27 cellular contexts compared by ENCODE assay signal in the genomic region with DNA sequence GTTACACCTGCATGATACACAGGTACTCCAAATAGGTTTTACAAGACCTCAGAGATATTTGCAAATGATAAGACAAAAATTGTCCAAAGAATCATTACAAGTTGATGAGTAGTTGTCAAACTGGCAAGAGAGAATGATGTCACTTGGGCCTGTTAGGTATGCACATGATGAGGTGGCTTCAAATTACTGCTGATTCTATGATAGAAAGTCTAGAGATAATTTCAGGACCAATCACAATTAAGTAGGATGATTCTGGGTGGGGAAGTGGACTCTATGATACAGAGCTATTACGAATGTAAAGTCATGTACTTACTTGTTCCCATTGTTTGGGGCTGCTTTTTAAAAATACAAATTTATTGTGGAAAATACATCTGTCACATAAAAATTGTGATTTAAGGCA. TPM values are rescaled to one million over a fixed set of nuclear protein-coding genes. Genes with fewer than 3 reads are reported as not detected.
DNase-seq lines count a peak whose midpoint lies in the region; ATAC-seq, FAIRE-seq and TF ChIP-seq lines count a peak whose summit lies in the region.
"Had no signal": no experiment of that assay in that cellular context is flagged by ENCODE, and none has a peak within 500 bp of the region (broad histone marks: within the 10 kb centered on the region; RNA-seq: fewer than 3 reads in every experiment).

No MANE protein-coding gene starts in this region.

- H3K27ac Mint-ChIP-seq in neural progenitor cell, result no peak overlapping the region
- H3K27ac Mint-ChIP-seq: CD14-positive monocyte; CD4-positive, alpha-beta T cell; CD8-positive, alpha-beta memory T cell; GM23338; H9 had no signal

- intact Hi-C loops in testis (cut with DNase I; ENCODE audit: low total_unique reads), result no loop called here

- TF ChIP-seq CTCF in RWPE2 (IDR thresholded peaks at IDR 0.05; ENCODE audit: poor library complexity, severe bottlenecking) (no peak), keratinocyte (optimal IDR thresholded peaks at IDR 0.05 in 1 of 3, IDR thresholded peaks at IDR 0.05 in 1 of 3, conservative IDR thresholded peaks at IDR 0.05 in 1 of 3; ENCODE audit: extremely low read depth in 1 of 3, insufficient read depth in 2 of 3, low read length in 3 of 3) (no peak), neural progenitor cell (IDR thresholded peaks at IDR 0.05) (no peak), testis (IDR thresholded peaks at IDR 0.05) (no peak)

- 89 to 93% methylated on average over 1 of the region's 1 CpG for WGBS in testis, 2 donors

- no peaks in the 10 kb centered on the region for H3K27me3 ChIP-seq in RWPE2 (ENCODE audit: insufficient read depth, poor library complexity, severe bottlenecking)
- H3K27me3 ChIP-seq in keratinocyte (ENCODE audit: control insufficient read depth, extremely low read depth, insufficient read depth, low read length), result no peaks in the 10 kb centered on the region
- no peaks in the 10 kb centered on the region for H3K27me3 ChIP-seq in neural progenitor cell
- no peaks in the 10 kb centered on the region for H3K27me3 ChIP-seq in testis
- H3K27me3 ChIP-seq: BE2C had no signal

- no peaks in the 10 kb centered on the region for H3K9me3 ChIP-seq in RWPE2 (ENCODE audit: severe bottlenecking)
- no peaks in the 10 kb centered on the region for H3K9me3 ChIP-seq in keratinocyte (ENCODE audit: control insufficient read depth, low read depth, low read length)
- H3K9me3 ChIP-seq in neural progenitor cell (ENCODE audit: low read depth), result peaks cover 14% of the 10 kb centered on the region
- H3K9me3 ChIP-seq in testis, result no peaks in the 10 kb centered on the region
- H3K9me3 ChIP-seq: A549, BE2C had no signal

- H3K4me3 ChIP-seq in RWPE2 (ENCODE audit: severe bottlenecking) (no peak overlapping the region), keratinocyte (ENCODE audit: control insufficient read depth in 2 of 3, extremely low read depth in 1 of 3, insufficient read depth in 2 of 3, low read depth in 1 of 3, low read length in 3 of 3) (no peak overlapping the region), neural progenitor cell (no peak overlapping the region), testis (no peak overlapping the region)
- H3K4me3 ChIP-seq: A549; BLaER1 treated with 17β-estradiol and CSF1 and Interleukin-3, amounts not matched to agents 10 nM and 100 nM; GM12878; GM23338 had no signal

- no peaks in the 10 kb centered on the region for H3K9me1 ChIP-seq in keratinocyte (ENCODE audit: control insufficient read depth, extremely low read depth, insufficient read depth, low read length)

- TF ChIP-seq POLR2A in testis (IDR thresholded peaks at IDR 0.05), result no peak

- dilution Hi-C loops in keratinocyte (cut with MboI; ENCODE audit: extremely low pct_ligation_motif_present, low sequenced_read_pairs), result no loop called here

- no peaks in the 10 kb centered on the region for H3K79me2 ChIP-seq in keratinocyte (ENCODE audit: control insufficient read depth, insufficient read depth, low read length)
- H3K79me2 ChIP-seq in neural progenitor cell (ENCODE audit: low read depth), result no peaks in the 10 kb centered on the region

- H3K4me2 ChIP-seq in keratinocyte (ENCODE audit: control insufficient read depth, extremely low read depth, insufficient read depth, low read depth, low read length) (no peak overlapping the region), neural progenitor cell (no peak overlapping the region)
- H3K4me2 ChIP-seq: A549; BLaER1 treated with 17β-estradiol and CSF1 and Interleukin-3, amounts not matched to agents 10 nM and 100 nM had no signal

- no peak overlapping the region for H2AFZ ChIP-seq in keratinocyte (ENCODE audit: control insufficient read depth, low read length)
- H2AFZ ChIP-seq in neural progenitor cell (replicated peaks), result no peak overlapping the region

- H3K4me1 Mint-ChIP-seq in neural progenitor cell, result no peaks in the 10 kb centered on the region
- H3K4me1 Mint-ChIP-seq: CD14-positive monocyte; CD8-positive, alpha-beta memory T cell had no signal

- peak; percentile 50; the same call in 2 of the 3 replicates for ATAC-seq in RWPE2 (ENCODE audit: low read depth)
- ATAC-seq: A549, GM12878, GM23338, HCT116 had no signal

- H3K4me3 Mint-ChIP-seq in neural progenitor cell, result no peak overlapping the region
- H3K4me3 Mint-ChIP-seq: CD14-positive monocyte; CD4-positive, alpha-beta T cell; CD8-positive, alpha-beta memory T cell; GM23338; H9 had no signal

- DNase-seq in HPDE6-E6E7 (ENCODE audit: extremely low spot score) (peak; percentile 36), RWPE2 (ENCODE audit: low spot score) (no peak), epithelial cell of prostate (ENCODE audit: low read depth, low spot score) (peak; percentile 49), keratinocyte (ENCODE audit: low read depth, low spot score) (no peak), neural progenitor cell (ENCODE audit: low spot score) (no peak), testis (no peak), nucleus accumbens (lab: John Stamatoyannopoulos, UW) (no peak)
- DNase-seq: 8988T; ACHN; AML-193; BE2C; CD4-positive, alpha-beta T cell; CD8-positive, alpha-beta memory T cell; DMS 273 treated with DMSO at 0.1 percent for 48 hours; DMS79; EL; GDM1; H9 had no signal

- H4K20me1 ChIP-seq in keratinocyte (ENCODE audit: control insufficient read depth, extremely low read depth, insufficient read depth, low read length), result no peaks in the 10 kb centered on the region
- no peaks in the 10 kb centered on the region for H4K20me1 ChIP-seq in neural progenitor cell (ENCODE audit: low read depth)
- H4K20me1 ChIP-seq: BLaER1 treated with 17β-estradiol and CSF1 and Interleukin-3, amounts not matched to agents 10 nM and 100 nM had no signal

- H3K4me1 ChIP-seq in RWPE2 (ENCODE audit: insufficient read depth, poor library complexity, severe bottlenecking) (peaks cover 13% of the 10 kb centered on the region), keratinocyte (ENCODE audit: control insufficient read depth, extremely low read depth, insufficient read depth, low read length) (peaks cover 15% of the 10 kb centered on the region), neural progenitor cell (no peaks in the 10 kb centered on the region), testis (no peaks in the 10 kb centered on the region)
- H3K4me1 ChIP-seq: A549, BE2C had no signal

- no peaks in the 10 kb centered on the region for H3K36me3 ChIP-seq in RWPE2 (ENCODE audit: low read depth)
- no peaks in the 10 kb centered on the region for H3K36me3 ChIP-seq in keratinocyte (ENCODE audit: control insufficient read depth in 2 of 2, extremely low read depth in 1 of 2, insufficient read depth in 2 of 2, low read length in 2 of 2)
- no peaks in the 10 kb centered on the region for H3K36me3 ChIP-seq in neural progenitor cell
- H3K36me3 ChIP-seq in testis (ENCODE audit: low read depth, missing control alignments), result no peaks in the 10 kb centered on the region
- H3K36me3 ChIP-seq: BE2C; BLaER1 treated with 17β-estradiol and CSF1 and Interleukin-3, amounts not matched to agents 10 nM and 100 nM had no signal

- H3K27ac ChIP-seq in RWPE2 (ENCODE audit: poor library complexity, severe bottlenecking), result no peak overlapping the region
- peak overlapping the region; percentile 31 for H3K27ac ChIP-seq in epithelial cell of prostate
- no peak overlapping the region for H3K27ac ChIP-seq in keratinocyte (ENCODE audit: control insufficient read depth, insufficient read depth, low read length)
- H3K27ac ChIP-seq in neural progenitor cell, result no peak overlapping the region
- no peak overlapping the region for H3K27ac ChIP-seq in testis
- H3K27ac ChIP-seq: A549; BLaER1 treated with 17β-estradiol and CSF1 and Interleukin-3, amounts not matched to agents 10 nM and 100 nM had no signal

- H3F3A ChIP-seq in neural progenitor cell (ENCODE audit: low read depth), result no peaks in the 10 kb centered on the region

- H3K9ac ChIP-seq in keratinocyte (ENCODE audit: control insufficient read depth, extremely low read depth, insufficient read depth, low read length) (no peak overlapping the region), neural progenitor cell (no peak overlapping the region)
- H3K9ac ChIP-seq: BLaER1 treated with 17β-estradiol and CSF1 and Interleukin-3, amounts not matched to agents 10 nM and 100 nM had no signal

- FAIRE-seq in keratinocyte (lab: Jason Lieb, UNC), result peak; percentile 49
- FAIRE-seq: A549, D721Med, GM12878, GM18507 had no signal

- no peaks in the 10 kb centered on the region for H3K9me3 Mint-ChIP-seq in neural progenitor cell
- H3K9me3 Mint-ChIP-seq: CD4-positive, alpha-beta T cell had no signal

- peaks cover 2% of the 10 kb centered on the region for H3K27me3 Mint-ChIP-seq in neural progenitor cell (ENCODE audit: insufficient read depth, low read depth)

- no peaks in the 10 kb centered on the region for H3K36me3 Mint-ChIP-seq in neural progenitor cell
- H3K36me3 Mint-ChIP-seq: CD14-positive monocyte; CD8-positive, alpha-beta memory T cell had no signal

RNA-seq across cellular contexts. Expression of gene SPRR1B, which starts 5.2 kb away (rescaled TPM):
- polyA plus RNA-seq in keratinocyte, result 253 to 503 TPM (median 436 TPM) in 3 replicates
- polyA plus RNA-seq in keratinocyte (2011; ENCODE audit: low read depth), result 1,039 TPM
- polyA plus RNA-seq in keratinocyte (2011; cell fraction: cytosol; rRNA removed), result 910 and 1,063 TPM in 2 replicates
- 420 and 493 TPM in 2 replicates for polyA plus RNA-seq in keratinocyte (2011; cell fraction: nucleus; rRNA removed)
- 765 and 6,417 TPM in 2 replicates for polyA plus RNA-seq in keratinocyte (2012; ENCODE audit: low replicate concordance)
- 102 to 239 TPM (median 208 TPM) in 3 replicates for polyA minus RNA-seq in keratinocyte
- 151 TPM for polyA minus RNA-seq in keratinocyte (2011; cell fraction: cytosol; rRNA and poly(A)+ RNA removed)
- 69.7 and 77.7 TPM in 2 replicates for polyA minus RNA-seq in keratinocyte (2011; cell fraction: nucleus; rRNA and poly(A)+ RNA removed)
- not detected in 2 replicates for total RNA-seq in neural progenitor cell (ENCODE audit: low replicate concordance)
- not detected for total RNA-seq in testis
- not detected for polyA plus RNA-seq in testis (ENCODE audit: insufficient read depth, low read depth, low replicate concordance)
- total RNA-seq: CD4-positive, alpha-beta T cell; CD8-positive, alpha-beta memory T cell; GM12878; GM23338; H4; H9 had no signal
- polyA plus RNA-seq: A549; CD14-positive monocyte; CD8-positive, alpha-beta memory T cell; GM12878; GM23338 had no signal

RNA-seq across cellular contexts. Expression of gene SPRR2D, which starts 15.1 kb away (rescaled TPM):
- polyA plus RNA-seq in keratinocyte (6.6 to 29.4 TPM (median 13.4 TPM) in 3 replicates), testis (ENCODE audit: insufficient read depth, low read depth, low replicate concordance) (0.74 TPM)
- 108 TPM for polyA plus RNA-seq in keratinocyte (2011; ENCODE audit: low read depth)
- polyA plus RNA-seq in keratinocyte (2011; cell fraction: cytosol; rRNA removed), result 28.4 and 78.1 TPM in 2 replicates
- 9.2 and 21.7 TPM in 2 replicates for polyA plus RNA-seq in keratinocyte (2011; cell fraction: nucleus; rRNA removed)
- polyA plus RNA-seq in keratinocyte (2012; ENCODE audit: low replicate concordance), result 41.8 and 1,822 TPM in 2 replicates
- polyA minus RNA-seq in keratinocyte, result 12.6 to 23.0 TPM (median 13.5 TPM) in 3 replicates
- polyA minus RNA-seq in keratinocyte (2011; cell fraction: cytosol; rRNA and poly(A)+ RNA removed), result 5.9 TPM
- polyA minus RNA-seq in keratinocyte (2011; cell fraction: nucleus; rRNA and poly(A)+ RNA removed), result 4.9 and 10.1 TPM in 2 replicates
- total RNA-seq in neural progenitor cell (ENCODE audit: low replicate concordance) (not detected in 2 replicates), testis (under 1 TPM in 1 of 2 donors, not detected in 1; 0.56 TPM)
- total RNA-seq: CD4-positive, alpha-beta T cell; CD8-positive, alpha-beta memory T cell; GM12878; GM23338; H4; H9 had no signal
- polyA plus RNA-seq: A549; CD14-positive monocyte; CD8-positive, alpha-beta memory T cell; GM23338 had no signal

RNA-seq across cellular contexts. Expression of gene SPRR3, which starts 24.2 kb away (rescaled TPM):
- polyA plus RNA-seq in keratinocyte (2.9 to 8.3 TPM (median 5.4 TPM) in 3 replicates), testis (ENCODE audit: insufficient read depth, low read depth, low replicate concordance) (not detected)
- 90.3 TPM for polyA plus RNA-seq in keratinocyte (2011; ENCODE audit: low read depth)
- 14.4 and 41.9 TPM in 2 replicates for polyA plus RNA-seq in keratinocyte (2011; cell fraction: cytosol; rRNA removed)
- polyA plus RNA-seq in keratinocyte (2011; cell fraction: nucleus; rRNA removed), result 20.8 and 30.1 TPM in 2 replicates
- 3.3 and 166 TPM in 2 replicates for polyA plus RNA-seq in keratinocyte (2012; ENCODE audit: low replicate concordance)
- 3.8 to 9.5 TPM (median 4.9 TPM) in 3 replicates for polyA minus RNA-seq in keratinocyte
- 4.8 TPM for polyA minus RNA-seq in keratinocyte (2011; cell fraction: cytosol; rRNA and poly(A)+ RNA removed)
- polyA minus RNA-seq in keratinocyte (2011; cell fraction: nucleus; rRNA and poly(A)+ RNA removed), result 7.8 and 12.8 TPM in 2 replicates
- total RNA-seq in neural progenitor cell (ENCODE audit: low replicate concordance) (not detected in 2 replicates), testis (not detected)
- total RNA-seq: CD4-positive, alpha-beta T cell; CD8-positive, alpha-beta memory T cell; GM12878; GM23338; H4; H9 had no signal
- polyA plus RNA-seq: A549; CD14-positive monocyte; CD8-positive, alpha-beta memory T cell; GM12878; GM23338 had no signal

RNA-seq across cellular contexts. Expression of gene SPRR2A, which starts 31.5 kb away (rescaled TPM):
- 4.7 to 21.5 TPM (median 5.5 TPM) in 3 replicates for polyA plus RNA-seq in keratinocyte
- 10.1 TPM for polyA plus RNA-seq in keratinocyte (2011; ENCODE audit: low read depth)
- polyA plus RNA-seq in keratinocyte (2011; cell fraction: cytosol; rRNA removed), result 12.4 and 22.7 TPM in 2 replicates
- 4.5 and 7.2 TPM in 2 replicates for polyA plus RNA-seq in keratinocyte (2011; cell fraction: nucleus; rRNA removed)
- 9.8 and 109 TPM in 2 replicates for polyA plus RNA-seq in keratinocyte (2012; ENCODE audit: low replicate concordance)
- polyA minus RNA-seq in keratinocyte, result 2.4 to 25.5 TPM (median 6.2 TPM) in 3 replicates
- polyA minus RNA-seq in keratinocyte (2011; cell fraction: cytosol; rRNA and poly(A)+ RNA removed), result 3.5 TPM
- polyA minus RNA-seq in keratinocyte (2011; cell fraction: nucleus; rRNA and poly(A)+ RNA removed), result 2.0 and 2.7 TPM in 2 replicates
- not detected in 2 replicates for total RNA-seq in neural progenitor cell (ENCODE audit: low replicate concordance)
- total RNA-seq in testis, result not detected
- not detected for polyA plus RNA-seq in testis (ENCODE audit: insufficient read depth, low read depth, low replicate concordance)
- total RNA-seq: CD4-positive, alpha-beta T cell; CD8-positive, alpha-beta memory T cell; GM12878; GM23338; H4; H9 had no signal
- polyA plus RNA-seq: A549; CD14-positive monocyte; CD8-positive, alpha-beta memory T cell; GM12878; GM23338 had no signal

RNA-seq across cellular contexts. Expression of gene SPRR1A, which starts 41.9 kb away (rescaled TPM):
- polyA plus RNA-seq in keratinocyte, result 5.5 to 35.0 TPM (median 18.0 TPM) in 3 replicates
- 1,090 TPM for polyA plus RNA-seq in keratinocyte (2011; ENCODE audit: low read depth)
- polyA plus RNA-seq in keratinocyte (2011; cell fraction: cytosol; rRNA removed), result 24.5 and 51.7 TPM in 2 replicates
- 12.1 and 39.9 TPM in 2 replicates for polyA plus RNA-seq in keratinocyte (2011; cell fraction: nucleus; rRNA removed)
- 112 and 1,553 TPM in 2 replicates for polyA plus RNA-seq in keratinocyte (2012; ENCODE audit: low replicate concordance)
- 8.6 to 24.4 TPM (median 17.2 TPM) in 3 replicates for polyA minus RNA-seq in keratinocyte
- polyA minus RNA-seq in keratinocyte (2011; cell fraction: cytosol; rRNA and poly(A)+ RNA removed), result 34.3 TPM
- polyA minus RNA-seq in keratinocyte (2011; cell fraction: nucleus; rRNA and poly(A)+ RNA removed), result 10.3 and 12.9 TPM in 2 replicates
- total RNA-seq in neural progenitor cell (ENCODE audit: low replicate concordance), result not detected in 2 replicates
- total RNA-seq in testis, result not detected
- not detected for polyA plus RNA-seq in testis (ENCODE audit: insufficient read depth, low read depth, low replicate concordance)
- total RNA-seq: CD4-positive, alpha-beta T cell; CD8-positive, alpha-beta memory T cell; GM12878; GM23338; H4; H9 had no signal
- polyA plus RNA-seq: A549; CD14-positive monocyte; CD8-positive, alpha-beta memory T cell; GM12878; GM23338 had no signal

Comparison
In these comparisons a context has a peak if more than half of its experiments do, and no peak if none do; other contexts are left out.
1. DNase-seq: peak in HPDE6-E6E7 (single experiment) and epithelial cell of prostate (single experiment); none in RWPE2 (single experiment), keratinocyte (single experiment), neural progenitor cell (single experiment), testis (single experiment) and nucleus accumbens (0 of 56).